In the genomic region with DNA sequence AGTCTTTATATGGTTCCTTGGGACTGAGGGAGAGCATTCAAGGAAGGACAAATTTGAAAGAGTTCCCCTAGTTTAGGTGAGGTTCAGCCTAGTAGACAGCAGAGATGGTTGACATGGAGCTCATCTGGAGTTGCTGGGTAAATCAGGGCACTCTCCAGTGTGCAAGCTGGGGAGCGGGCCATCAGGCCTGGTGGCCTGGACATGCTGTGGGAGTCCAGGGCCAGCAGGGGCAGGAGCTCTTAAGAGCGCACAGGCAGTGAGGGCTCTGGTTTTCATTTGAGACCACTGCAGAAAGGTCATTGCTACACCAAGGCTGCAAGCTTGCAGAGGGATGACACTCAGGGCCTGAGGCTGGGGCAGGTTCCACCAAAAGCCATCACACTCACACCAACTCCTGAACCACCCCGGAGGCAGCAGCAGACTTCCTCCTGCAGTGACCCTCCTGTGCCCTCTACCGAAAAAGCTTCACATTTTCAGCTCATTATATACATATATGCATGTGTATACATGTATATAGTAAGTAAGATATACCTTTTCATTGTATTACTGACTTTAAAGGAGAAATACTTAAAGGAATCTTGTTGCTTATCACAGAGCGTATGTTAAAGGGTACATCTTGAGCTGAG, we compare ENCODE assay signal across 1 cellular context.
A peak's percentile ranks its signal among the peaks of the same experiment; 100 is the strongest.
TF ChIP-seq lines count a peak whose summit lies in the region.

No MANE protein-coding gene starts in this region.

TF ChIP-seq in HepG2, 621 proteins besides CTCF, POLR2A, EP300 and RAD21 (continued from another document):
- TF ChIP-seq, protein P1, sequence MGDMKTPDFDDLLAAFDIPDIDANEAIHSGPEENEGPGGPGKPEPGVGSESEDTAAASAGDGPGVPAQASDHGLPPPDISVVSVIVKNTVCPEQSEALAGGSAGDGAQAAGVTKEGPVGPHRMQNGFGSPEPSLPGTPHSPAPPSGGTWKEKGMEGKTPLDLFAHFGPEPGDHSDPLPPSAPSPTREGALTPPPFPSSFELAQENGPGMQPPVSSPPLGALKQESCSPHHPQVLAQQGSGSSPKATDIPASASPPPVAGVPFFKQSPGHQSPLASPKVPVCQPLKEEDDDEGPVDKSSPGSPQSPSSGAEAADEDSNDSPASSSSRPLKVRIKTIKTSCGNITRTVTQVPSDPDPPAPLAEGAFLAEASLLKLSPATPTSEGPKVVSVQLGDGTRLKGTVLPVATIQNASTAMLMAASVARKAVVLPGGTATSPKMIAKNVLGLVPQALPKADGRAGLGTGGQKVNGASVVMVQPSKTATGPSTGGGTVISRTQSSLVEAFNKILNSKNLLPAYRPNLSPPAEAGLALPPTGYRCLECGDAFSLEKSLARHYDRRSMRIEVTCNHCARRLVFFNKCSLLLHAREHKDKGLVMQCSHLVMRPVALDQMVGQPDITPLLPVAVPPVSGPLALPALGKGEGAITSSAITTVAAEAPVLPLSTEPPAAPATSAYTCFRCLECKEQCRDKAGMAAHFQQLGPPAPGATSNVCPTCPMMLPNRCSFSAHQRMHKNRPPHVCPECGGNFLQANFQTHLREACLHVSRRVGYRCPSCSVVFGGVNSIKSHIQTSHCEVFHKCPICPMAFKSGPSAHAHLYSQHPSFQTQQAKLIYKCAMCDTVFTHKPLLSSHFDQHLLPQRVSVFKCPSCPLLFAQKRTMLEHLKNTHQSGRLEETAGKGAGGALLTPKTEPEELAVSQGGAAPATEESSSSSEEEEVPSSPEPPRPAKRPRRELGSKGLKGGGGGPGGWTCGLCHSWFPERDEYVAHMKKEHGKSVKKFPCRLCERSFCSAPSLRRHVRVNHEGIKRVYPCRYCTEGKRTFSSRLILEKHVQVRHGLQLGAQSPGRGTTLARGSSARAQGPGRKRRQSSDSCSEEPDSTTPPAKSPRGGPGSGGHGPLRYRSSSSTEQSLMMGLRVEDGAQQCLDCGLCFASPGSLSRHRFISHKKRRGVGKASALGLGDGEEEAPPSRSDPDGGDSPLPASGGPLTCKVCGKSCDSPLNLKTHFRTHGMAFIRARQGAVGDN (CRISPR knock-in tag; IDR thresholded peaks at IDR 0.05): peak; percentile 47
- 0 out of 2 replicates have a peak, but pooled peaks have one; percentile 15 for TF ChIP-seq MXD4 (CRISPR knock-in tag; IDR thresholded peaks at IDR 0.05)
- TF ChIP-seq GPN1 (CRISPR knock-in tag; IDR thresholded peaks at IDR 0.05; ENCODE audit: borderline replicate concordance): no peak
TF ChIP-seq in HepG2: peak in this region for 4.
